ENCODE assay signal across 1 cellular context in genomic region chr9:99782349-99782748, GRCh38. TPM values are rescaled to one million over a fixed set of nuclear protein-coding genes. Genes with fewer than 3 reads are reported as not detected.
"Had no signal": no experiment of that assay in that cellular context is flagged by ENCODE, and none has a peak within 500 bp of the region (broad histone marks: within the 10 kb centered on the region; RNA-seq: fewer than 3 reads in every experiment).

No MANE protein-coding gene starts in this region.

RNA-seq across cellular contexts. Expression of gene NR4A3, which starts 39.3 kb away (rescaled TPM):
- polyA plus RNA-seq: naive thymus-derived CD4-positive, alpha-beta T cell had no signal
